ENCODE assay signal across 2 cellular contexts in genomic region chr7:31890198-31890597, GRCh38.
TF ChIP-seq lines count a peak whose summit lies in the region.

No MANE protein-coding gene starts in this region.

TF ChIP-seq in IMR-90, 13 proteins besides CTCF, POLR2A, EP300 and RAD21:
- TF ChIP-seq MAZ (IDR thresholded peaks at IDR 0.05; ENCODE audit: borderline replicate concordance, low read depth, low read length) = no peak
- no peak for TF ChIP-seq FOS (IDR thresholded peaks at IDR 0.05; ENCODE audit: low read depth, low read length)
- no peak for TF ChIP-seq RCOR1 (IDR thresholded peaks at IDR 0.05; ENCODE audit: insufficient replicate concordance, low read length)
- TF ChIP-seq RFX5 (IDR thresholded peaks at IDR 0.05; ENCODE audit: low read depth, low read length) = no peak
- no peak for TF ChIP-seq MAFK (IDR thresholded peaks at IDR 0.05; ENCODE audit: low read depth, low read length)
- TF ChIP-seq MXI1 (IDR thresholded peaks at IDR 0.05; ENCODE audit: borderline replicate concordance, low read depth, low read length) = 0 out of 2 replicates have a peak, but pooled peaks have one; percentile 33
- peak; percentile 44; the same call in 1 of the 2 replicates for TF ChIP-seq CEBPB (IDR thresholded peaks at IDR 0.05; ENCODE audit: low read depth, low read length)
- 0 out of 2 replicates have a peak, but pooled peaks have one; percentile 22 for TF ChIP-seq BHLHE40 (IDR thresholded peaks at IDR 0.05; ENCODE audit: low read depth, low read length)
- TF ChIP-seq, protein P1, sequence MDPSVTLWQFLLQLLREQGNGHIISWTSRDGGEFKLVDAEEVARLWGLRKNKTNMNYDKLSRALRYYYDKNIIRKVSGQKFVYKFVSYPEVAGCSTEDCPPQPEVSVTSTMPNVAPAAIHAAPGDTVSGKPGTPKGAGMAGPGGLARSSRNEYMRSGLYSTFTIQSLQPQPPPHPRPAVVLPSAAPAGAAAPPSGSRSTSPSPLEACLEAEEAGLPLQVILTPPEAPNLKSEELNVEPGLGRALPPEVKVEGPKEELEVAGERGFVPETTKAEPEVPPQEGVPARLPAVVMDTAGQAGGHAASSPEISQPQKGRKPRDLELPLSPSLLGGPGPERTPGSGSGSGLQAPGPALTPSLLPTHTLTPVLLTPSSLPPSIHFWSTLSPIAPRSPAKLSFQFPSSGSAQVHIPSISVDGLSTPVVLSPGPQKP (IDR thresholded peaks at IDR 0.05; ENCODE audit: borderline replicate concordance, low read depth, low read length) = no peak
- no peak for TF ChIP-seq USF2 (IDR thresholded peaks at IDR 0.05; ENCODE audit: low read depth, low read length)

TF ChIP-seq in GM12878, 131 proteins besides CTCF, POLR2A, EP300 and RAD21:
- TF ChIP-seq BHLHE40 (IDR thresholded peaks at IDR 0.05; ENCODE audit: borderline replicate concordance in 1 of 2, low read depth in 2 of 2, low read length in 1 of 2) = peak in 1 of 2 experiments; percentile 19; a peak in 1 of 4 replicates
- no peak for TF ChIP-seq EZH2 (IDR thresholded peaks at IDR 0.05; ENCODE audit: borderline replicate concordance, control insufficient read depth, low read depth, low read length)
